22 cellular contexts compared by ENCODE assay signal in the genomic region with DNA sequence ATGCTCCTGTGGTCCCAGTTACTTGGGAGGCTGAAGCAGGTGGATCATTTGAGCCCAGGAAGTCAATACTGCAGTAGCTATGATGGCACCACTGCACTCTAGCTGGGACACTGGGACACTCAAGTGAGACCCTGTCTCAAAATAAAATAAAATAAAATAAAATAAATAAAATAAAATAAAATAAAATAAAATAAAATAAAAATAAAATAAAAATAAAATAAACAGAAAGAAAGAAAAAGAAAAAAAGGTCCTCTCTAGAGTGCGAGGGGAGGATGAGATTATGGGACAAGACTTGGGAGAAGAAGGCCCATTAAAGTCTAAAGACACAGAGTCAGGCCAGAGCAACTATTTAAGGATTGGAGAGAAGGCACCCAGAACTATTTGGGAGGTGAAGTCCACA.
"Had no signal": no experiment of that assay in that cellular context is flagged by ENCODE, and none has a peak within 500 bp of the region (broad histone marks: within the 10 kb centered on the region; RNA-seq: fewer than 3 reads in every experiment).

No MANE protein-coding gene starts in this region.

- H3K9me3 Mint-ChIP-seq: dendritic cell treated with granulocyte-macrophage colony-stimulating factor and Interleukin-4, amounts not matched to agents 40 ng/mL and 50 ng/mL, for 4 days; effector memory CD8-positive, alpha-beta T cell had no signal

- DNase-seq: colonic mucosa; cortex of kidney; dermis blood vessel endothelial cell; dorsolateral prefrontal cortex; effector CD4-positive, alpha-beta T cell; effector CD8-positive, alpha-beta T cell; effector memory CD4-positive, alpha-beta T cell; effector memory CD8-positive, alpha-beta T cell; endodermal cell; erythroblast; esophagus squamous epithelium; foreskin fibroblast; foreskin keratinocyte; foreskin melanocyte; gastrocnemius medialis; glutamatergic neuron; head of caudate nucleus; heart left ventricle; heart right ventricle had no signal

- H3K27ac Mint-ChIP-seq: dendritic cell treated with granulocyte-macrophage colony-stimulating factor and Interleukin-4, amounts not matched to agents 40 ng/mL and 50 ng/mL, for 4 days; endodermal cell had no signal

- ATAC-seq: effector memory CD8-positive, alpha-beta T cell; esophagus mucosa; foreskin keratinocyte; gastrocnemius medialis; gastroesophageal sphincter; heart left ventricle; heart right ventricle had no signal

- H3K4me3 Mint-ChIP-seq: dendritic cell treated with granulocyte-macrophage colony-stimulating factor and Interleukin-4, amounts not matched to agents 40 ng/mL and 50 ng/mL, for 4 days; effector memory CD8-positive, alpha-beta T cell; endodermal cell had no signal

- H3K4me1 Mint-ChIP-seq: endodermal cell had no signal
